1 cellular context compared by ENCODE assay signal in the genomic region with DNA sequence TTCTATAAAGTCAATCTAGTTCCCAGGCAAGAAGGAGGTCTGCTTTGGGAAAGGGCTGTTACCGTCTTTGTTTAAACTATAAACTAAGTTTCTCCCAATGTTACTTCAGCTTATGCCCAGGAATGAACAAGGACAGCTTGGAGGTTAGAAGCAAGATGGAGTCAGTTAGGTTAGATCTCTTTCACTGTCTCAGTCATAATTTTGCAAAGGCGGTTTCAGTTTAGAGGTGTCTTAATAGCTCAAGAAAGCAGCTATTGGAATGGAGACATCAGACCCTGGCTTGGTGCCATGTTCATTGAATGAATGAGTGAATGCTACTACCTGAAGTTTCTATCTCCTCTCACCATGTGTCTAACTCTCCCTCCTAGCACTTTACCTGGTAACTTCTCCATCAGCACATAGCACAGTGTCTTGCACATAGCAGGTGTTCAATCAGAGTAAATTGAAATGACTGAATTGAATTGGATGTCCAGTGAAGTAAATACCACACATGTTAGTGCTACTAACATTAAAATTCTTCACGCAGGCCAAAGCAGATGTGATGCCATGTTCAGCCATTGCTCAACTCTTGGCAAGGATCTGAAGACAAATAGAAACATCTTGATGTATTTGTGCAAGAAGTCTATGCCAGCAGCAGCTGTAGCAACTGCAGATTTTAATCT.
A peak's percentile ranks its signal among the peaks of the same experiment; 100 is the strongest.
TF ChIP-seq lines count a peak whose summit lies in the region.

No MANE protein-coding gene starts in this region.

TF ChIP-seq in GM12878, 131 proteins besides CTCF, POLR2A, EP300 and RAD21:
- TF ChIP-seq, protein P1, sequence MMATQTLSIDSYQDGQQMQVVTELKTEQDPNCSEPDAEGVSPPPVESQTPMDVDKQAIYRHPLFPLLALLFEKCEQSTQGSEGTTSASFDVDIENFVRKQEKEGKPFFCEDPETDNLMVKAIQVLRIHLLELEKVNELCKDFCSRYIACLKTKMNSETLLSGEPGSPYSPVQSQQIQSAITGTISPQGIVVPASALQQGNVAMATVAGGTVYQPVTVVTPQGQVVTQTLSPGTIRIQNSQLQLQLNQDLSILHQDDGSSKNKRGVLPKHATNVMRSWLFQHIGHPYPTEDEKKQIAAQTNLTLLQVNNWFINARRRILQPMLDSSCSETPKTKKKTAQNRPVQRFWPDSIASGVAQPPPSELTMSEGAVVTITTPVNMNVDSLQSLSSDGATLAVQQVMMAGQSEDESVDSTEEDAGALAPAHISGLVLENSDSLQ (IDR thresholded peaks at IDR 0.05), result no peak
- TF ChIP-seq HDGF (IDR thresholded peaks at IDR 0.05) (no peak), EZH2 (IDR thresholded peaks at IDR 0.05; ENCODE audit: borderline replicate concordance, control insufficient read depth, low read depth, low read length) (no peak), SREBF2 (IDR thresholded peaks at IDR 0.05; ENCODE audit: low read length) (no peak), RB1 (IDR thresholded peaks at IDR 0.05; ENCODE audit: borderline replicate concordance) (no peak)
- TF ChIP-seq, protein P2, sequence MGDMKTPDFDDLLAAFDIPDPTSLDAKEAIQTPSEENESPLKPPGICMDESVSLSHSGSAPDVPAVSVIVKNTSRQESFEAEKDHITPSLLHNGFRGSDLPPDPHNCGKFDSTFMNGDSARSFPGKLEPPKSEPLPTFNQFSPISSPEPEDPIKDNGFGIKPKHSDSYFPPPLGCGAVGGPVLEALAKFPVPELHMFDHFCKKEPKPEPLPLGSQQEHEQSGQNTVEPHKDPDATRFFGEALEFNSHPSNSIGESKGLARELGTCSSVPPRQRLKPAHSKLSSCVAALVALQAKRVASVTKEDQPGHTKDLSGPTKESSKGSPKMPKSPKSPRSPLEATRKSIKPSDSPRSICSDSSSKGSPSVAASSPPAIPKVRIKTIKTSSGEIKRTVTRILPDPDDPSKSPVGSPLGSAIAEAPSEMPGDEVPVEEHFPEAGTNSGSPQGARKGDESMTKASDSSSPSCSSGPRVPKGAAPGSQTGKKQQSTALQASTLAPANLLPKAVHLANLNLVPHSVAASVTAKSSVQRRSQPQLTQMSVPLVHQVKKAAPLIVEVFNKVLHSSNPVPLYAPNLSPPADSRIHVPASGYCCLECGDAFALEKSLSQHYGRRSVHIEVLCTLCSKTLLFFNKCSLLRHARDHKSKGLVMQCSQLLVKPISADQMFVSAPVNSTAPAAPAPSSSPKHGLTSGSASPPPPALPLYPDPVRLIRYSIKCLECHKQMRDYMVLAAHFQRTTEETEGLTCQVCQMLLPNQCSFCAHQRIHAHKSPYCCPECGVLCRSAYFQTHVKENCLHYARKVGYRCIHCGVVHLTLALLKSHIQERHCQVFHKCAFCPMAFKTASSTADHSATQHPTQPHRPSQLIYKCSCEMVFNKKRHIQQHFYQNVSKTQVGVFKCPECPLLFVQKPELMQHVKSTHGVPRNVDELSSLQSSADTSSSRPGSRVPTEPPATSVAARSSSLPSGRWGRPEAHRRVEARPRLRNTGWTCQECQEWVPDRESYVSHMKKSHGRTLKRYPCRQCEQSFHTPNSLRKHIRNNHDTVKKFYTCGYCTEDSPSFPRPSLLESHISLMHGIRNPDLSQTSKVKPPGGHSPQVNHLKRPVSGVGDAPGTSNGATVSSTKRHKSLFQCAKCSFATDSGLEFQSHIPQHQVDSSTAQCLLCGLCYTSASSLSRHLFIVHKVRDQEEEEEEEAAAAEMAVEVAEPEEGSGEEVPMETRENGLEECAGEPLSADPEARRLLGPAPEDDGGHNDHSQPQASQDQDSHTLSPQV (IDR thresholded peaks at IDR 0.05), result 0 out of 2 replicates have a peak, but pooled peaks have one; percentile 38
